In the genomic region with DNA sequence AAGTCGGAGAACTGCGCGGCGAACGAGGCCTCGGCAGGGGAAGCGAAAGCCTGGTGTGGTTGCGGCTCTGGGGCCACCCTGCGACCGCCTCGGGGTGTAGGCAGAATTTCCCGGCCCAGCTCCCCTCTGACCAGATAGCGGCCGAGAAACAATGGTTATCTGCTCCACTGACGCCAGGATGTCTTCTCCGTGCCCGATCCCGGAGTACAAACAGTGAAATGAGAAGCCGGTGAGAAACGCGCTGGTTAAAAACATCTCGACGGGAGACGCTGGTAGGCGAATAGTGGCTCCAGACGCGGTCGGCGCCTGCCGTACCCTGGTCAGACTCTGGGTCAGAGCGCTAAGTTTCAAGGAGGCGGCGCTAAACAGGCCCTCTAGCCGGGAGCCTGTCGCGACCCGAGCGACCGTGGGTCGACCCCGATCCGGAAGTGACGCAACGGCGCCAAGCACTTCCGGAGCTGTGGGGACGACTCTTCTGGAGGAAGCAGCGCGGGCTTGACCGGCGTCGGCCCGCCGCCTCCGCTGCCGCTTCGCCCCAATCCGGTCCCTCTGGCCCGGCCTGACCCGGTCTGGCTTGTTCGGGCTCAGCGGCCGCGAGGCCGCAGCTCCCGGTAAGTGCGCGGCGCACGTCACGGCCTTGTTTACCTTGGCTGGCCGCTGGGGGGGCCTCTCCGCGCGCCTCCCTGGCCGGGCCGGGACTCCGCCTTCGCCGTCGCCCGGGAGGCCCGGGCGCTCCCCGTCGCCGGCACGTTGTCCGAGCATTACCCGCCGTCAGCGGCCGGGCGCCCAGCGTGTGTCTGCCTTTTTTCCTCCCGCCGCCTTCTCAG, we compare ENCODE assay signal across 1 cellular context.
TF ChIP-seq lines count a peak whose summit lies in the region.

A gene (plus strand): TSS at position 455 of the 827 bp plus-strand sequence. CDS start 8,717 bp downstream, outside the sequence.

TF ChIP-seq in K562, 482 proteins besides CTCF, POLR2A, EP300 and RAD21 (continued from another document and continues in another):
- TF ChIP-seq, protein P1, sequence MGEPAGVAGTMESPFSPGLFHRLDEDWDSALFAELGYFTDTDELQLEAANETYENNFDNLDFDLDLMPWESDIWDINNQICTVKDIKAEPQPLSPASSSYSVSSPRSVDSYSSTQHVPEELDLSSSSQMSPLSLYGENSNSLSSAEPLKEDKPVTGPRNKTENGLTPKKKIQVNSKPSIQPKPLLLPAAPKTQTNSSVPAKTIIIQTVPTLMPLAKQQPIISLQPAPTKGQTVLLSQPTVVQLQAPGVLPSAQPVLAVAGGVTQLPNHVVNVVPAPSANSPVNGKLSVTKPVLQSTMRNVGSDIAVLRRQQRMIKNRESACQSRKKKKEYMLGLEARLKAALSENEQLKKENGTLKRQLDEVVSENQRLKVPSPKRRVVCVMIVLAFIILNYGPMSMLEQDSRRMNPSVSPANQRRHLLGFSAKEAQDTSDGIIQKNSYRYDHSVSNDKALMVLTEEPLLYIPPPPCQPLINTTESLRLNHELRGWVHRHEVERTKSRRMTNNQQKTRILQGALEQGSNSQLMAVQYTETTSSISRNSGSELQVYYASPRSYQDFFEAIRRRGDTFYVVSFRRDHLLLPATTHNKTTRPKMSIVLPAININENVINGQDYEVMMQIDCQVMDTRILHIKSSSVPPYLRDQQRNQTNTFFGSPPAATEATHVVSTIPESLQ (CRISPR knock-in tag; IDR thresholded peaks at IDR 0.05): 0 out of 2 replicates have a peak, but pooled peaks have one; percentile 65
- TF ChIP-seq TAF9B (IDR thresholded peaks at IDR 0.05; ENCODE audit: partially characterized antibody) (peak; percentile 20), BRD9 (IDR thresholded peaks at IDR 0.05; ENCODE audit: low read depth, partially characterized antibody) (peak; percentile 20), ZBED1 (IDR thresholded peaks at IDR 0.05) (peak; percentile 98), FOXP1 (CRISPR knock-in tag; IDR thresholded peaks at IDR 0.05) (no peak; the same call in 1 of the 2 replicates), MXI1 (IDR thresholded peaks at IDR 0.05; ENCODE audit: low read depth, low read length) (0 out of 2 replicates have a peak, but pooled peaks have one; percentile 18), PURB (CRISPR knock-in tag; IDR thresholded peaks at IDR 0.05; ENCODE audit: low read depth) (no peak), YY1 (IDR thresholded peaks at IDR 0.05; ENCODE audit: borderline replicate concordance in 1 of 3, control insufficient read depth in 1 of 3, extremely low read depth in 1 of 3, insufficient read depth in 3 of 3, insufficient read length in 1 of 3, insufficient replicate concordance in 2 of 3, low read depth in 1 of 3, low read length in 2 of 3) (peak in 2 of 3 experiments; percentile 37 to 42), MTA2 (IDR thresholded peaks at IDR 0.05; ENCODE audit: low read depth) (peak; percentile 37; the same call in 1 of the 2 replicates), MBD2 (IDR thresholded peaks at IDR 0.05; ENCODE audit: borderline replicate concordance, low read depth) (peak; percentile 22; the same call in 1 of the 2 replicates), GTF2E2 (tag; IDR thresholded peaks at IDR 0.05) (peak; percentile 31; the same call in 1 of the 2 replicates), HCFC1 (IDR thresholded peaks at IDR 0.05; ENCODE audit: low read depth, low read length) (peak; percentile 61; the same call in 1 of the 2 replicates), GABPB1 (CRISPR knock-in tag; IDR thresholded peaks at IDR 0.05) (peak; percentile 94), EP400 (IDR thresholded peaks at IDR 0.05) (peak; percentile 71), ZNF766 (CRISPR knock-in tag; conservative IDR thresholded peaks at IDR 0.05) (no peak), SIN3A (IDR thresholded peaks at IDR 0.05; ENCODE audit: borderline replicate concordance in 2 of 2, control insufficient read depth in 1 of 2, low read depth in 2 of 2, low read length in 2 of 2) (peak; percentile 41 to 48; a peak in 3 of 4 replicates), ESRRA (IDR thresholded peaks at IDR 0.05; ENCODE audit: borderline replicate concordance, low read depth) (peak; percentile 69), TOE1 (IDR thresholded peaks at IDR 0.05; ENCODE audit: borderline replicate concordance) (peak; percentile 44; the same call in 1 of the 2 replicates), TOE1 (CRISPR knock-in tag; IDR thresholded peaks at IDR 0.05; ENCODE audit: borderline replicate concordance, low read depth) (no peak), POLR2B (IDR thresholded peaks at IDR 0.05; ENCODE audit: low read depth, partially characterized antibody) (peak; percentile 87)
- TF ChIP-seq, protein P2, sequence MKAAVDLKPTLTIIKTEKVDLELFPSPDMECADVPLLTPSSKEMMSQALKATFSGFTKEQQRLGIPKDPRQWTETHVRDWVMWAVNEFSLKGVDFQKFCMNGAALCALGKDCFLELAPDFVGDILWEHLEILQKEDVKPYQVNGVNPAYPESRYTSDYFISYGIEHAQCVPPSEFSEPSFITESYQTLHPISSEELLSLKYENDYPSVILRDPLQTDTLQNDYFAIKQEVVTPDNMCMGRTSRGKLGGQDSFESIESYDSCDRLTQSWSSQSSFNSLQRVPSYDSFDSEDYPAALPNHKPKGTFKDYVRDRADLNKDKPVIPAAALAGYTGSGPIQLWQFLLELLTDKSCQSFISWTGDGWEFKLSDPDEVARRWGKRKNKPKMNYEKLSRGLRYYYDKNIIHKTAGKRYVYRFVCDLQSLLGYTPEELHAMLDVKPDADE (conservative IDR thresholded peaks at IDR 0.05; ENCODE audit: control insufficient read depth, low read depth, low read length): peak; percentile 50; the same call in 1 of the 2 replicates
- TF ChIP-seq, protein P3, sequence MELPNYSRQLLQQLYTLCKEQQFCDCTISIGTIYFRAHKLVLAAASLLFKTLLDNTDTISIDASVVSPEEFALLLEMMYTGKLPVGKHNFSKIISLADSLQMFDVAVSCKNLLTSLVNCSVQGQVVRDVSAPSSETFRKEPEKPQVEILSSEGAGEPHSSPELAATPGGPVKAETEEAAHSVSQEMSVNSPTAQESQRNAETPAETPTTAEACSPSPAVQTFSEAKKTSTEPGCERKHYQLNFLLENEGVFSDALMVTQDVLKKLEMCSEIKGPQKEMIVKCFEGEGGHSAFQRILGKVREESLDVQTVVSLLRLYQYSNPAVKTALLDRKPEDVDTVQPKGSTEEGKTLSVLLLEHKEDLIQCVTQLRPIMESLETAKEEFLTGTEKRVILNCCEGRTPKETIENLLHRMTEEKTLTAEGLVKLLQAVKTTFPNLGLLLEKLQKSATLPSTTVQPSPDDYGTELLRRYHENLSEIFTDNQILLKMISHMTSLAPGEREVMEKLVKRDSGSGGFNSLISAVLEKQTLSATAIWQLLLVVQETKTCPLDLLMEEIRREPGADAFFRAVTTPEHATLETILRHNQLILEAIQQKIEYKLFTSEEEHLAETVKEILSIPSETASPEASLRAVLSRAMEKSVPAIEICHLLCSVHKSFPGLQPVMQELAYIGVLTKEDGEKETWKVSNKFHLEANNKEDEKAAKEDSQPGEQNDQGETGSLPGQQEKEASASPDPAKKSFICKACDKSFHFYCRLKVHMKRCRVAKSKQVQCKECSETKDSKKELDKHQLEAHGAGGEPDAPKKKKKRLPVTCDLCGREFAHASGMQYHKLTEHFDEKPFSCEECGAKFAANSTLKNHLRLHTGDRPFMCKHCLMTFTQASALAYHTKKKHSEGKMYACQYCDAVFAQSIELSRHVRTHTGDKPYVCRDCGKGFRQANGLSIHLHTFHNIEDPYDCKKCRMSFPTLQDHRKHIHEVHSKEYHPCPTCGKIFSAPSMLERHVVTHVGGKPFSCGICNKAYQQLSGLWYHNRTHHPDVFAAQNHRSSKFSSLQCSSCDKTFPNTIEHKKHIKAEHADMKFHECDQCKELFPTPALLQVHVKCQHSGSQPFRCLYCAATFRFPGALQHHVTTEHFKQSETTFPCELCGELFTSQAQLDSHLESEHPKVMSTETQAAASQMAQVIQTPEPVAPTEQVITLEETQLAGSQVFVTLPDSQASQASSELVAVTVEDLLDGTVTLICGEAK (IDR thresholded peaks at IDR 0.05): peak; percentile 96
- TF ChIP-seq, protein P3 (CRISPR knock-in tag; IDR thresholded peaks at IDR 0.05): no peak
- TF ChIP-seq, protein P4, sequence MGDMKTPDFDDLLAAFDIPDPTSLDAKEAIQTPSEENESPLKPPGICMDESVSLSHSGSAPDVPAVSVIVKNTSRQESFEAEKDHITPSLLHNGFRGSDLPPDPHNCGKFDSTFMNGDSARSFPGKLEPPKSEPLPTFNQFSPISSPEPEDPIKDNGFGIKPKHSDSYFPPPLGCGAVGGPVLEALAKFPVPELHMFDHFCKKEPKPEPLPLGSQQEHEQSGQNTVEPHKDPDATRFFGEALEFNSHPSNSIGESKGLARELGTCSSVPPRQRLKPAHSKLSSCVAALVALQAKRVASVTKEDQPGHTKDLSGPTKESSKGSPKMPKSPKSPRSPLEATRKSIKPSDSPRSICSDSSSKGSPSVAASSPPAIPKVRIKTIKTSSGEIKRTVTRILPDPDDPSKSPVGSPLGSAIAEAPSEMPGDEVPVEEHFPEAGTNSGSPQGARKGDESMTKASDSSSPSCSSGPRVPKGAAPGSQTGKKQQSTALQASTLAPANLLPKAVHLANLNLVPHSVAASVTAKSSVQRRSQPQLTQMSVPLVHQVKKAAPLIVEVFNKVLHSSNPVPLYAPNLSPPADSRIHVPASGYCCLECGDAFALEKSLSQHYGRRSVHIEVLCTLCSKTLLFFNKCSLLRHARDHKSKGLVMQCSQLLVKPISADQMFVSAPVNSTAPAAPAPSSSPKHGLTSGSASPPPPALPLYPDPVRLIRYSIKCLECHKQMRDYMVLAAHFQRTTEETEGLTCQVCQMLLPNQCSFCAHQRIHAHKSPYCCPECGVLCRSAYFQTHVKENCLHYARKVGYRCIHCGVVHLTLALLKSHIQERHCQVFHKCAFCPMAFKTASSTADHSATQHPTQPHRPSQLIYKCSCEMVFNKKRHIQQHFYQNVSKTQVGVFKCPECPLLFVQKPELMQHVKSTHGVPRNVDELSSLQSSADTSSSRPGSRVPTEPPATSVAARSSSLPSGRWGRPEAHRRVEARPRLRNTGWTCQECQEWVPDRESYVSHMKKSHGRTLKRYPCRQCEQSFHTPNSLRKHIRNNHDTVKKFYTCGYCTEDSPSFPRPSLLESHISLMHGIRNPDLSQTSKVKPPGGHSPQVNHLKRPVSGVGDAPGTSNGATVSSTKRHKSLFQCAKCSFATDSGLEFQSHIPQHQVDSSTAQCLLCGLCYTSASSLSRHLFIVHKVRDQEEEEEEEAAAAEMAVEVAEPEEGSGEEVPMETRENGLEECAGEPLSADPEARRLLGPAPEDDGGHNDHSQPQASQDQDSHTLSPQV (IDR thresholded peaks at IDR 0.05): 0 out of 2 replicates have a peak, but pooled peaks have one; percentile 28
- TF ChIP-seq, protein P5, sequence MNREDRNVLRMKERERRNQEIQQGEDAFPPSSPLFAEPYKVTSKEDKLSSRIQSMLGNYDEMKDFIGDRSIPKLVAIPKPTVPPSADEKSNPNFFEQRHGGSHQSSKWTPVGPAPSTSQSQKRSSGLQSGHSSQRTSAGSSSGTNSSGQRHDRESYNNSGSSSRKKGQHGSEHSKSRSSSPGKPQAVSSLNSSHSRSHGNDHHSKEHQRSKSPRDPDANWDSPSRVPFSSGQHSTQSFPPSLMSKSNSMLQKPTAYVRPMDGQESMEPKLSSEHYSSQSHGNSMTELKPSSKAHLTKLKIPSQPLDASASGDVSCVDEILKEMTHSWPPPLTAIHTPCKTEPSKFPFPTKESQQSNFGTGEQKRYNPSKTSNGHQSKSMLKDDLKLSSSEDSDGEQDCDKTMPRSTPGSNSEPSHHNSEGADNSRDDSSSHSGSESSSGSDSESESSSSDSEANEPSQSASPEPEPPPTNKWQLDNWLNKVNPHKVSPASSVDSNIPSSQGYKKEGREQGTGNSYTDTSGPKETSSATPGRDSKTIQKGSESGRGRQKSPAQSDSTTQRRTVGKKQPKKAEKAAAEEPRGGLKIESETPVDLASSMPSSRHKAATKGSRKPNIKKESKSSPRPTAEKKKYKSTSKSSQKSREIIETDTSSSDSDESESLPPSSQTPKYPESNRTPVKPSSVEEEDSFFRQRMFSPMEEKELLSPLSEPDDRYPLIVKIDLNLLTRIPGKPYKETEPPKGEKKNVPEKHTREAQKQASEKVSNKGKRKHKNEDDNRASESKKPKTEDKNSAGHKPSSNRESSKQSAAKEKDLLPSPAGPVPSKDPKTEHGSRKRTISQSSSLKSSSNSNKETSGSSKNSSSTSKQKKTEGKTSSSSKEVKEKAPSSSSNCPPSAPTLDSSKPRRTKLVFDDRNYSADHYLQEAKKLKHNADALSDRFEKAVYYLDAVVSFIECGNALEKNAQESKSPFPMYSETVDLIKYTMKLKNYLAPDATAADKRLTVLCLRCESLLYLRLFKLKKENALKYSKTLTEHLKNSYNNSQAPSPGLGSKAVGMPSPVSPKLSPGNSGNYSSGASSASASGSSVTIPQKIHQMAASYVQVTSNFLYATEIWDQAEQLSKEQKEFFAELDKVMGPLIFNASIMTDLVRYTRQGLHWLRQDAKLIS (CRISPR knock-in tag; IDR thresholded peaks at IDR 0.05): peak; percentile 44; the same call in 1 of the 2 replicates
- TF ChIP-seq, protein P6, sequence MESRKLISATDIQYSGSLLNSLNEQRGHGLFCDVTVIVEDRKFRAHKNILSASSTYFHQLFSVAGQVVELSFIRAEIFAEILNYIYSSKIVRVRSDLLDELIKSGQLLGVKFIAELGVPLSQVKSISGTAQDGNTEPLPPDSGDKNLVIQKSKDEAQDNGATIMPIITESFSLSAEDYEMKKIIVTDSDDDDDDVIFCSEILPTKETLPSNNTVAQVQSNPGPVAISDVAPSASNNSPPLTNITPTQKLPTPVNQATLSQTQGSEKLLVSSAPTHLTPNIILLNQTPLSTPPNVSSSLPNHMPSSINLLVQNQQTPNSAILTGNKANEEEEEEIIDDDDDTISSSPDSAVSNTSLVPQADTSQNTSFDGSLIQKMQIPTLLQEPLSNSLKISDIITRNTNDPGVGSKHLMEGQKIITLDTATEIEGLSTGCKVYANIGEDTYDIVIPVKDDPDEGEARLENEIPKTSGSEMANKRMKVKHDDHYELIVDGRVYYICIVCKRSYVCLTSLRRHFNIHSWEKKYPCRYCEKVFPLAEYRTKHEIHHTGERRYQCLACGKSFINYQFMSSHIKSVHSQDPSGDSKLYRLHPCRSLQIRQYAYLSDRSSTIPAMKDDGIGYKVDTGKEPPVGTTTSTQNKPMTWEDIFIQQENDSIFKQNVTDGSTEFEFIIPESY (CRISPR knock-in tag; IDR thresholded peaks at IDR 0.05): no peak
